1 cellular context compared by ENCODE assay signal in the genomic region with DNA sequence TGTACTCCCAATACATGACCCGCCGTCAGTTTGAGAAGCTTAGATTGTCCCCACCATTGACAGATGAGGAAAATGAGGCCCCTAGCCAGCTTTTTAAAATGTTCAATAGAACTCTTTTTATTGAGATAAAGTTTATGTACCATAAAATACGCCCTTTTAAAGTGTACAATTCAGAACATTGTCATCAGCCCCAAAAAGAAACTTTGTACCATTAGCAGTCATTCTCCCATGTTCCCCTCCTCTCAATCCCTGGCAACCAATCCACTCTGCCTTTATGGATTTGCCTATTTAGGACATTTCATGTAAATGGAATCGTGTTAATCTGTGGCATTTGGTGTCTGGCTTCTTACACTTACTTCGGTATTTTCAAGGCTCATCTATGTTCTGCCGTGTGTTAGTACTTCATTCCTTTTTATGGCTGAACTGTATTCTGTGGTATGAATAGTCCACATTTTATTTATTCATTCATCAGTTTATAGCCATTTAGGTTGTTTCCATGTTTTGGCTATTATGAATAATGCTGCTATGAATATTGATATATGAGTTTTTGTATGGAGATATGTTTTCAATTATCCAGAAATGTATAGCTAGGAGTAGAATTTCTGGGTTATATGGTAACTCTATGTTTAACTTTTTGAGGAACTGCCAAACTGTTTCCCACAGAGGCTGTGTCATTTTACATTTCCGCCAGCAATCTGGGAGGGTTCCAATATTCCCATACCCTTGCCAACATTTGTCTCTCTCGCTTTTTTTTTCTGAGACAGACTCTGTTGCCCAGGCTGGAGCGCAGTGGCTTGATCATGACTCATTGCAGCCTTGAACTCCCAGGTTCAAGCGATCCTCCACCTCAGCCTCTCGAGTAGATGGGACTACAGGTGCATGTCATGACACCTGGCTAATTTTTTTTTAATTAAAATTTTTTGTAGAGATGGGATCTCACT.
TF ChIP-seq lines count a peak whose summit lies in the region.

No MANE protein-coding gene starts in this region.

TF ChIP-seq in IMR-90, 13 proteins besides CTCF, POLR2A, EP300 and RAD21 (continued from another document):
- no peak for TF ChIP-seq RCOR1 (IDR thresholded peaks at IDR 0.05; ENCODE audit: insufficient replicate concordance, low read length)
- no peak for TF ChIP-seq BHLHE40 (IDR thresholded peaks at IDR 0.05; ENCODE audit: low read depth, low read length)
- TF ChIP-seq, protein P1, sequence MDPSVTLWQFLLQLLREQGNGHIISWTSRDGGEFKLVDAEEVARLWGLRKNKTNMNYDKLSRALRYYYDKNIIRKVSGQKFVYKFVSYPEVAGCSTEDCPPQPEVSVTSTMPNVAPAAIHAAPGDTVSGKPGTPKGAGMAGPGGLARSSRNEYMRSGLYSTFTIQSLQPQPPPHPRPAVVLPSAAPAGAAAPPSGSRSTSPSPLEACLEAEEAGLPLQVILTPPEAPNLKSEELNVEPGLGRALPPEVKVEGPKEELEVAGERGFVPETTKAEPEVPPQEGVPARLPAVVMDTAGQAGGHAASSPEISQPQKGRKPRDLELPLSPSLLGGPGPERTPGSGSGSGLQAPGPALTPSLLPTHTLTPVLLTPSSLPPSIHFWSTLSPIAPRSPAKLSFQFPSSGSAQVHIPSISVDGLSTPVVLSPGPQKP (IDR thresholded peaks at IDR 0.05; ENCODE audit: borderline replicate concordance, low read depth, low read length): no peak
- TF ChIP-seq, protein P2, sequence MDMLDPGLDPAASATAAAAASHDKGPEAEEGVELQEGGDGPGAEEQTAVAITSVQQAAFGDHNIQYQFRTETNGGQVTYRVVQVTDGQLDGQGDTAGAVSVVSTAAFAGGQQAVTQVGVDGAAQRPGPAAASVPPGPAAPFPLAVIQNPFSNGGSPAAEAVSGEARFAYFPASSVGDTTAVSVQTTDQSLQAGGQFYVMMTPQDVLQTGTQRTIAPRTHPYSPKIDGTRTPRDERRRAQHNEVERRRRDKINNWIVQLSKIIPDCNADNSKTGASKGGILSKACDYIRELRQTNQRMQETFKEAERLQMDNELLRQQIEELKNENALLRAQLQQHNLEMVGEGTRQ (IDR thresholded peaks at IDR 0.05; ENCODE audit: low read depth, low read length): no peak
- no peak for TF ChIP-seq FOS (IDR thresholded peaks at IDR 0.05; ENCODE audit: low read depth, low read length)
- TF ChIP-seq SMC3 (IDR thresholded peaks at IDR 0.05; ENCODE audit: low read depth, low read length): no peak
